8 cellular contexts compared by ENCODE assay signal in genomic region chr12:12716151-12716844, GRCh38. TPM values are rescaled to one million over a fixed set of nuclear protein-coding genes. Genes with fewer than 3 reads are reported as not detected.
A peak's percentile ranks its signal among the peaks of the same experiment; 100 is the strongest.
DNase-seq lines count a peak whose midpoint lies in the region; TF ChIP-seq lines count a peak whose summit lies in the region.

No MANE protein-coding gene starts in this region.

- H3K4me3 ChIP-seq in liver (ENCODE audit: low read depth in 1 of 3, low read length in 3 of 3): peak overlapping the region; percentile 43 to 98 (median 77)

- DNase-seq in NCI-H2227 treated with DMSO at 0.1 percent for 48 hours (lab: John Stamatoyannopoulos, UW) (peak; percentile 54), NCI-H2227 (lab: John Stamatoyannopoulos, UW; ENCODE audit: unreplicated experiment) (no peak), NCI-H526 (lab: John Stamatoyannopoulos, UW) (peak; percentile 43 to 53), caudate nucleus (lab: John Stamatoyannopoulos, UW) (peak in 9 of 61 donors; percentile 21 to 69 (median 49)), GM19240 (ENCODE audit: insufficient read length, low spot score) (no peak)
- no peak for DNase-seq in effector CD8-positive, alpha-beta T cell (lab: John Stamatoyannopoulos, UW)

- TF ChIP-seq RAD21 in liver (IDR thresholded peaks at IDR 0.05): no peak

- no peaks in the 10 kb centered on the region for H3K27me3 ChIP-seq in liver (ENCODE audit: control insufficient read depth in 4 of 4, insufficient read depth in 4 of 4, low read length in 3 of 4)

- TF ChIP-seq CTCF in liver (IDR thresholded peaks at IDR 0.05; ENCODE audit: low read depth, low read length, missing input control): no peak

- peak overlapping the region; percentile 99 for H3K27ac ChIP-seq in caudate nucleus (ENCODE audit: low read depth, low read length)
- H3K27ac ChIP-seq in liver (ENCODE audit: low read depth in 1 of 2, low read length in 2 of 2): peak overlapping the region; percentile 98 to 99
- peak overlapping the region; percentile 97 for H3K27ac ChIP-seq in temporal lobe (ENCODE audit: low read depth, low read length)

- H3K36me3 ChIP-seq in liver (ENCODE audit: control insufficient read depth in 4 of 4, insufficient read depth in 3 of 4, low read depth in 1 of 4, low read length in 3 of 4): peaks cover 0 to 9% (median 0%) of the 10 kb centered on the region in 4 donors

- peaks cover 2 to 31% (median 24%) of the 10 kb centered on the region in 4 donors for H3K4me1 ChIP-seq in liver (ENCODE audit: control insufficient read depth in 4 of 4, insufficient read depth in 4 of 4, low read length in 3 of 4)

- 1% methylated on average over 18 of the region's 18 CpGs for WGBS in liver

- H3K9ac ChIP-seq in liver (ENCODE audit: low read depth in 1 of 2, low read length in 2 of 2): peak overlapping the region; percentile 57 to 89

- H3K9me3 ChIP-seq in liver (ENCODE audit: control insufficient read depth in 4 of 4, low read length in 3 of 4): no peaks in the 10 kb centered on the region

TF ChIP-seq in liver, 16 proteins besides CTCF, POLR2A, EP300 and RAD21:
- TF ChIP-seq SP1 (IDR thresholded peaks at IDR 0.05) (peak; percentile 72), HNF4A (conservative IDR thresholded peaks at IDR 0.05) (peak; percentile 81 to 93), MAX (IDR thresholded peaks at IDR 0.05) (no peak), RXRA (IDR thresholded peaks at IDR 0.05) (peak in 1 of 2 donors; percentile 44), JUND (IDR thresholded peaks at IDR 0.05) (peak in 1 of 2 donors; percentile 20), YY1 (IDR thresholded peaks at IDR 0.05) (peak; percentile 63), FOXA1 (IDR thresholded peaks at IDR 0.05) (no peak), NR2F2 (IDR thresholded peaks at IDR 0.05) (peak; percentile 22), FOXA2 (IDR thresholded peaks at IDR 0.05) (no peak), TAF1 (conservative IDR thresholded peaks at IDR 0.05) (peak; percentile 76), HNF4G (IDR thresholded peaks at IDR 0.05) (peak; percentile 53), GABPA (IDR thresholded peaks at IDR 0.05 in 1 of 2, conservative IDR thresholded peaks at IDR 0.05 in 1 of 2) (no peak), EGR1 (IDR thresholded peaks at IDR 0.05; ENCODE audit: low read depth in 2 of 2) (no peak)
- TF ChIP-seq, protein P1, sequence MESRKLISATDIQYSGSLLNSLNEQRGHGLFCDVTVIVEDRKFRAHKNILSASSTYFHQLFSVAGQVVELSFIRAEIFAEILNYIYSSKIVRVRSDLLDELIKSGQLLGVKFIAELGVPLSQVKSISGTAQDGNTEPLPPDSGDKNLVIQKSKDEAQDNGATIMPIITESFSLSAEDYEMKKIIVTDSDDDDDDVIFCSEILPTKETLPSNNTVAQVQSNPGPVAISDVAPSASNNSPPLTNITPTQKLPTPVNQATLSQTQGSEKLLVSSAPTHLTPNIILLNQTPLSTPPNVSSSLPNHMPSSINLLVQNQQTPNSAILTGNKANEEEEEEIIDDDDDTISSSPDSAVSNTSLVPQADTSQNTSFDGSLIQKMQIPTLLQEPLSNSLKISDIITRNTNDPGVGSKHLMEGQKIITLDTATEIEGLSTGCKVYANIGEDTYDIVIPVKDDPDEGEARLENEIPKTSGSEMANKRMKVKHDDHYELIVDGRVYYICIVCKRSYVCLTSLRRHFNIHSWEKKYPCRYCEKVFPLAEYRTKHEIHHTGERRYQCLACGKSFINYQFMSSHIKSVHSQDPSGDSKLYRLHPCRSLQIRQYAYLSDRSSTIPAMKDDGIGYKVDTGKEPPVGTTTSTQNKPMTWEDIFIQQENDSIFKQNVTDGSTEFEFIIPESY (IDR thresholded peaks at IDR 0.05): no peak
- TF ChIP-seq, protein P2, sequence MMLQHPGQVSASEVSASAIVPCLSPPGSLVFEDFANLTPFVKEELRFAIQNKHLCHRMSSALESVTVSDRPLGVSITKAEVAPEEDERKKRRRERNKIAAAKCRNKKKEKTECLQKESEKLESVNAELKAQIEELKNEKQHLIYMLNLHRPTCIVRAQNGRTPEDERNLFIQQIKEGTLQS (IDR thresholded peaks at IDR 0.05): peak; percentile 81
- TF ChIP-seq, protein P3, sequence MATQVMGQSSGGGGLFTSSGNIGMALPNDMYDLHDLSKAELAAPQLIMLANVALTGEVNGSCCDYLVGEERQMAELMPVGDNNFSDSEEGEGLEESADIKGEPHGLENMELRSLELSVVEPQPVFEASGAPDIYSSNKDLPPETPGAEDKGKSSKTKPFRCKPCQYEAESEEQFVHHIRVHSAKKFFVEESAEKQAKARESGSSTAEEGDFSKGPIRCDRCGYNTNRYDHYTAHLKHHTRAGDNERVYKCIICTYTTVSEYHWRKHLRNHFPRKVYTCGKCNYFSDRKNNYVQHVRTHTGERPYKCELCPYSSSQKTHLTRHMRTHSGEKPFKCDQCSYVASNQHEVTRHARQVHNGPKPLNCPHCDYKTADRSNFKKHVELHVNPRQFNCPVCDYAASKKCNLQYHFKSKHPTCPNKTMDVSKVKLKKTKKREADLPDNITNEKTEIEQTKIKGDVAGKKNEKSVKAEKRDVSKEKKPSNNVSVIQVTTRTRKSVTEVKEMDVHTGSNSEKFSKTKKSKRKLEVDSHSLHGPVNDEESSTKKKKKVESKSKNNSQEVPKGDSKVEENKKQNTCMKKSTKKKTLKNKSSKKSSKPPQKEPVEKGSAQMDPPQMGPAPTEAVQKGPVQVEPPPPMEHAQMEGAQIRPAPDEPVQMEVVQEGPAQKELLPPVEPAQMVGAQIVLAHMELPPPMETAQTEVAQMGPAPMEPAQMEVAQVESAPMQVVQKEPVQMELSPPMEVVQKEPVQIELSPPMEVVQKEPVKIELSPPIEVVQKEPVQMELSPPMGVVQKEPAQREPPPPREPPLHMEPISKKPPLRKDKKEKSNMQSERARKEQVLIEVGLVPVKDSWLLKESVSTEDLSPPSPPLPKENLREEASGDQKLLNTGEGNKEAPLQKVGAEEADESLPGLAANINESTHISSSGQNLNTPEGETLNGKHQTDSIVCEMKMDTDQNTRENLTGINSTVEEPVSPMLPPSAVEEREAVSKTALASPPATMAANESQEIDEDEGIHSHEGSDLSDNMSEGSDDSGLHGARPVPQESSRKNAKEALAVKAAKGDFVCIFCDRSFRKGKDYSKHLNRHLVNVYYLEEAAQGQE (IDR thresholded peaks at IDR 0.05): no peak
TF ChIP-seq in liver: peak in this region for 9.

RNA-seq across cellular contexts. Expression of gene CDKN1B, which starts 0.9 kb away (rescaled TPM):
- total RNA-seq in liver: 10 to 100 TPM; 24.7 to 67.5 TPM
- polyA plus RNA-seq in liver: 10 to 100 TPM in 1 of 2 donors, 1 to 10 TPM in 1; 7.8 to 20.3 TPM
- total RNA-seq in temporal lobe: 107 TPM

RNA-seq across cellular contexts. Expression of gene GPR19, which starts 20.3 kb away (rescaled TPM):
- under 1 TPM in 1 of 2 donors, not detected in 1; 0.89 TPM for total RNA-seq in liver
- under 1 TPM in 1 of 2 donors, not detected in 1; 0.08 TPM for polyA plus RNA-seq in liver
- 17.0 TPM for total RNA-seq in temporal lobe

Comparison
In these comparisons a context has a peak if more than half of its experiments do, and no peak if none do; other contexts are left out.
1. DNase-seq: peak in NCI-H2227 treated with DMSO at 0.1 percent for 48 hours (single experiment) and NCI-H526 (2 of 2); none in NCI-H2227 (single experiment), effector CD8-positive, alpha-beta T cell (single experiment) and GM19240 (single experiment).
2. Peak in every context shown above with its lines, with median percentiles within 50 percentile points of each other: H3K27ac ChIP-seq.